Comparison of ENCODE assay signal across 21 cellular contexts in genomic region chr10:109906346-109906745, GRCh38. TPM values are rescaled to one million over a fixed set of nuclear protein-coding genes. Genes with fewer than 3 reads are reported as not detected.
DNase-seq lines count a peak whose midpoint lies in the region; ATAC-seq and TF ChIP-seq lines count a peak whose summit lies in the region.
"Had no signal": no experiment of that assay in that cellular context is flagged by ENCODE, and none has a peak within 500 bp of the region (broad histone marks: within the 10 kb centered on the region; RNA-seq: fewer than 3 reads in every experiment).

No MANE protein-coding gene starts in this region.

- WGBS in body of pancreas, 2 donors: 80% methylated on average over 2 of the region's 2 CpGs

- H3K9me3 Mint-ChIP-seq in T-helper 2 cell treated with Interferon-gamma antibody and Interleukin-4, amounts not matched to agents 5 μg/mL and 100 μg/mL, for 36 hours: no peaks in the 10 kb centered on the region
- peaks cover 0 to 1% (median 0%) of the 10 kb centered on the region in 7 donors for H3K9me3 Mint-ChIP-seq in CD14-positive monocyte

- no peak overlapping the region for H3K4me3 ChIP-seq in body of pancreas
- no peak overlapping the region for H3K4me3 ChIP-seq in gastrocnemius medialis

- intact Hi-C loops in CD14-positive monocyte (cut with micrococcal nuclease) (loop anchor here in 1 of 2 donors (10.0 kb wide), 1 partner anchor 378 kb away; no protein-coding TSS in a partner anchor), body of pancreas (cut with DNase I) (loop anchor here (10.0 kb wide), 1 partner anchor 68 kb away; no protein-coding TSS in a partner anchor), gastrocnemius medialis (cut with DNase I; ENCODE audit: low total_unique reads) (no loop called here)

- no peaks in the 10 kb centered on the region for H3K27me3 Mint-ChIP-seq in T-helper 2 cell treated with Interferon-gamma antibody and Interleukin-4, amounts not matched to agents 5 μg/mL and 100 μg/mL, for 36 hours (ENCODE audit: low read depth)
- no peaks in the 10 kb centered on the region for H3K27me3 Mint-ChIP-seq in CD14-positive monocyte (ENCODE audit: low read depth in 3 of 3)

- H3K4me3 Mint-ChIP-seq in T-helper 2 cell treated with Interferon-gamma antibody and Interleukin-4, amounts not matched to agents 5 μg/mL and 100 μg/mL, for 36 hours: no peak overlapping the region
- H3K4me3 Mint-ChIP-seq in CD14-positive monocyte: no peak overlapping the region

- peaks cover 65% of the 10 kb centered on the region for H3K4me1 ChIP-seq in body of pancreas
- H3K4me1 ChIP-seq in gastrocnemius medialis: peaks cover 24 to 40% of the 10 kb centered on the region in 2 donors

- TF ChIP-seq CTCF in CD14-positive monocyte (IDR thresholded peaks at IDR 0.05): no peak
- TF ChIP-seq CTCF in body of pancreas (IDR thresholded peaks at IDR 0.05): no peak
- no peak for TF ChIP-seq CTCF in gastrocnemius medialis (IDR thresholded peaks at IDR 0.05 in 4 of 5, conservative IDR thresholded peaks at IDR 0.05 in 1 of 5)

- H3K36me3 Mint-ChIP-seq in T-helper 2 cell treated with Interferon-gamma antibody and Interleukin-4, amounts not matched to agents 5 μg/mL and 100 μg/mL, for 36 hours (ENCODE audit: low read depth): peaks cover 68% of the 10 kb centered on the region
- peaks cover 67 to 83% of the 10 kb centered on the region in 2 donors for H3K36me3 Mint-ChIP-seq in CD14-positive monocyte

- peak overlapping the region in 3 of 4 donors; percentile 15 to 46 (median 27) for H3K27ac ChIP-seq in body of pancreas
- H3K27ac ChIP-seq in gastrocnemius medialis: peak overlapping the region; percentile 21 to 59 (median 52)
- H3K27ac ChIP-seq: C4-2B had no signal

- TF ChIP-seq POLR2A in body of pancreas (IDR thresholded peaks at IDR 0.05) (no peak), gastrocnemius medialis (IDR thresholded peaks at IDR 0.05) (no peak)

- no peak for DNase-seq in T-helper 2 cell treated with Interferon-gamma antibody and Interleukin-4, amounts not matched to agents 5 μg/mL and 100 μg/mL, for 36 hours (ENCODE audit: low spot score)
- no peak for DNase-seq in T-helper 2 cell
- no peak for DNase-seq in CD14-positive monocyte (ENCODE audit: low spot score)
- DNase-seq in body of pancreas: no peak
- DNase-seq in gastrocnemius medialis: no peak
- DNase-seq in G401 (ENCODE audit: low spot score): no peak
- no peak for DNase-seq in activated naive CD4-positive, alpha-beta T cell treated with Interleukin-2 at 50 U/mL for 16 hours
- DNase-seq: 8988T, AML-193, EL, GOT3, Karpas-422, MV-4-11, NCI-H1105 treated with DMSO at 0.1 percent for 48 hours, NCI-H2029 treated with DMSO at 0.1 percent for 48 hours, NCI-H2171 treated with DMSO at 0.1 percent for 48 hours, NCI-H446 treated with DMSO at 0.1 percent for 48 hours, NCI-H526 treated with DMSO at 0.1 percent for 48 hours, SHP77 had no signal

- peak overlapping the region; percentile 12 for H3K27ac Mint-ChIP-seq in T-helper 2 cell treated with Interferon-gamma antibody and Interleukin-4, amounts not matched to agents 5 μg/mL and 100 μg/mL, for 36 hours
- peak overlapping the region in 4 of 7 donors; percentile 26 to 73 (median 42) for H3K27ac Mint-ChIP-seq in CD14-positive monocyte

- H3K9me3 ChIP-seq in body of pancreas (no peaks in the 10 kb centered on the region), gastrocnemius medialis (no peaks in the 10 kb centered on the region)

- in situ Hi-C loops in gastrocnemius medialis (cut with MboI; ENCODE audit: low sequenced_read_pairs in 4 of 4): no loop called here
- in situ Hi-C loops in G401 (cut with HindIII; ENCODE audit: low sequenced_read_pairs): no loop called here

- ATAC-seq in body of pancreas: no peak
- ATAC-seq in gastrocnemius medialis: peak; percentile 42 to 58
- no peak for ATAC-seq in HG02938 (IDR thresholded peaks at IDR 0.05; ENCODE audit: unreplicated experiment)

- H3K27me3 ChIP-seq in body of pancreas (no peaks in the 10 kb centered on the region), gastrocnemius medialis (no peaks in the 10 kb centered on the region)

- H3K4me1 Mint-ChIP-seq in T-helper 2 cell treated with Interferon-gamma antibody and Interleukin-4, amounts not matched to agents 5 μg/mL and 100 μg/mL, for 36 hours (ENCODE audit: low read depth): peaks cover 53% of the 10 kb centered on the region
- H3K4me1 Mint-ChIP-seq in CD14-positive monocyte: peaks cover 54% of the 10 kb centered on the region

- H3K36me3 ChIP-seq in body of pancreas (replicated peaks in 1 of 2; ENCODE audit: insufficient read depth in 1 of 2, low read depth in 2 of 2) (peaks cover 0 to 4% of the 10 kb centered on the region in 2 donors), gastrocnemius medialis (peaks cover 0 to 7% of the 10 kb centered on the region in 2 donors)

RNA-seq across cellular contexts. Expression of gene XPNPEP1, which starts 17.0 kb away (rescaled TPM):
- 10 to 100 TPM; 32.1 to 38.4 TPM for polyA plus RNA-seq in CD14-positive monocyte
- total RNA-seq in body of pancreas (100 to 1,000 TPM in 1 of 2 donors, 10 to 100 TPM in 1; 77.6 to 104 TPM), gastrocnemius medialis (10 to 100 TPM; 39.9 to 72.3 (median 64.0) TPM)
- total RNA-seq in G401 (2014; rRNA removed; shearing (Covaris generic)): 109 and 153 TPM in 2 replicates

Comparison
In these comparisons a context has a peak if more than half of its experiments do, and no peak if none do; other contexts are left out.
1. ATAC-seq: peak in gastrocnemius medialis (2 of 2); none in body of pancreas (single experiment) and HG02938 (single experiment).